Comparison of ENCODE assay signal across 3 cellular contexts in the genomic region with DNA sequence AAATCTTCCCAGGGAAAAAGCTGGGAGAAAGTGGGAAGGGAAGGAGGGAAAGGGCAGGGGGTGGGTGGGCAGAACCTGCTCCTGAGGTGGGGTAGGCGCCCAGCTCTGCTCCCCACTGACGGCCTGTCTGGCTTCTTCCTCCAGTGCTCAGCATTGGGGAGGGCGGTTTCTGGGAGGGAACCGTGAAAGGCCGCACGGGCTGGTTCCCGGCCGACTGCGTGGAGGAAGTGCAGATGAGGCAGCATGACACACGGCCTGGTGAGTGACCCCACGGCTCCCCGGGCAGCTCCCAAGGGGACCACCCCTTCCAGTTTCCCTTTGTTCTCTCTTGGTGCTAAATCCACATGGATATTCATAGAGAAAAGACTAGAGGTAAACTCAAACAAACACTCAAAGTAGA.
TF ChIP-seq lines count a peak whose summit lies in the region.

No MANE protein-coding gene starts in this region.

TF ChIP-seq in SK-N-SH, 30 proteins besides CTCF, POLR2A, EP300 and RAD21 (continues in another document):
- no peak for TF ChIP-seq FOXJ3 (CRISPR knock-in tag; IDR thresholded peaks at IDR 0.05)
- TF ChIP-seq TCF12 (IDR thresholded peaks at IDR 0.05) = no peak
- TF ChIP-seq NFIC (IDR thresholded peaks at IDR 0.05; ENCODE audit: borderline replicate concordance) = no peak
- no peak for TF ChIP-seq ELF1 (IDR thresholded peaks at IDR 0.05)
- no peak for TF ChIP-seq RCOR1 (IDR thresholded peaks at IDR 0.05; ENCODE audit: low read length)
- TF ChIP-seq IRF3 (IDR thresholded peaks at IDR 0.05; ENCODE audit: low read depth, low read length) = no peak
- TF ChIP-seq, protein P1, sequence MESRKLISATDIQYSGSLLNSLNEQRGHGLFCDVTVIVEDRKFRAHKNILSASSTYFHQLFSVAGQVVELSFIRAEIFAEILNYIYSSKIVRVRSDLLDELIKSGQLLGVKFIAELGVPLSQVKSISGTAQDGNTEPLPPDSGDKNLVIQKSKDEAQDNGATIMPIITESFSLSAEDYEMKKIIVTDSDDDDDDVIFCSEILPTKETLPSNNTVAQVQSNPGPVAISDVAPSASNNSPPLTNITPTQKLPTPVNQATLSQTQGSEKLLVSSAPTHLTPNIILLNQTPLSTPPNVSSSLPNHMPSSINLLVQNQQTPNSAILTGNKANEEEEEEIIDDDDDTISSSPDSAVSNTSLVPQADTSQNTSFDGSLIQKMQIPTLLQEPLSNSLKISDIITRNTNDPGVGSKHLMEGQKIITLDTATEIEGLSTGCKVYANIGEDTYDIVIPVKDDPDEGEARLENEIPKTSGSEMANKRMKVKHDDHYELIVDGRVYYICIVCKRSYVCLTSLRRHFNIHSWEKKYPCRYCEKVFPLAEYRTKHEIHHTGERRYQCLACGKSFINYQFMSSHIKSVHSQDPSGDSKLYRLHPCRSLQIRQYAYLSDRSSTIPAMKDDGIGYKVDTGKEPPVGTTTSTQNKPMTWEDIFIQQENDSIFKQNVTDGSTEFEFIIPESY (IDR thresholded peaks at IDR 0.05; ENCODE audit: borderline replicate concordance, low read depth) = no peak
- no peak for TF ChIP-seq USF2 (IDR thresholded peaks at IDR 0.05; ENCODE audit: borderline replicate concordance, low read depth, low read length)
- no peak for TF ChIP-seq REST (IDR thresholded peaks at IDR 0.05; ENCODE audit: low read depth, low read length)

TF ChIP-seq in SK-N-SH treated with all-trans-retinoic acid at 6 μM for 48 hours, 23 proteins besides CTCF, POLR2A, EP300 and RAD21:
- no peak for TF ChIP-seq PPARA (CRISPR knock-in tag; IDR thresholded peaks at IDR 0.05; ENCODE audit: borderline replicate concordance)
- no peak for TF ChIP-seq BACH2 (CRISPR knock-in tag; IDR thresholded peaks at IDR 0.05; ENCODE audit: borderline replicate concordance)
- TF ChIP-seq ESRRG (CRISPR knock-in tag; IDR thresholded peaks at IDR 0.05) = no peak
- no peak for TF ChIP-seq GLIS3 (CRISPR knock-in tag; IDR thresholded peaks at IDR 0.05)
- TF ChIP-seq, protein P2, sequence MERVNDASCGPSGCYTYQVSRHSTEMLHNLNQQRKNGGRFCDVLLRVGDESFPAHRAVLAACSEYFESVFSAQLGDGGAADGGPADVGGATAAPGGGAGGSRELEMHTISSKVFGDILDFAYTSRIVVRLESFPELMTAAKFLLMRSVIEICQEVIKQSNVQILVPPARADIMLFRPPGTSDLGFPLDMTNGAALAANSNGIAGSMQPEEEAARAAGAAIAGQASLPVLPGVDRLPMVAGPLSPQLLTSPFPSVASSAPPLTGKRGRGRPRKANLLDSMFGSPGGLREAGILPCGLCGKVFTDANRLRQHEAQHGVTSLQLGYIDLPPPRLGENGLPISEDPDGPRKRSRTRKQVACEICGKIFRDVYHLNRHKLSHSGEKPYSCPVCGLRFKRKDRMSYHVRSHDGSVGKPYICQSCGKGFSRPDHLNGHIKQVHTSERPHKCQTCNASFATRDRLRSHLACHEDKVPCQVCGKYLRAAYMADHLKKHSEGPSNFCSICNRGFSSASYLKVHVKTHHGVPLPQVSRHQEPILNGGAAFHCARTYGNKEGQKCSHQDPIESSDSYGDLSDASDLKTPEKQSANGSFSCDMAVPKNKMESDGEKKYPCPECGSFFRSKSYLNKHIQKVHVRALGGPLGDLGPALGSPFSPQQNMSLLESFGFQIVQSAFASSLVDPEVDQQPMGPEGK (CRISPR knock-in tag; IDR thresholded peaks at IDR 0.05; ENCODE audit: borderline replicate concordance) = no peak
- no peak for TF ChIP-seq ZFP3 (CRISPR knock-in tag; IDR thresholded peaks at IDR 0.05)
- no peak for TF ChIP-seq TCF4 (CRISPR knock-in tag; IDR thresholded peaks at IDR 0.05; ENCODE audit: borderline replicate concordance)
- TF ChIP-seq SNAI2 (CRISPR knock-in tag; IDR thresholded peaks at IDR 0.05) = no peak
- TF ChIP-seq, protein P3, sequence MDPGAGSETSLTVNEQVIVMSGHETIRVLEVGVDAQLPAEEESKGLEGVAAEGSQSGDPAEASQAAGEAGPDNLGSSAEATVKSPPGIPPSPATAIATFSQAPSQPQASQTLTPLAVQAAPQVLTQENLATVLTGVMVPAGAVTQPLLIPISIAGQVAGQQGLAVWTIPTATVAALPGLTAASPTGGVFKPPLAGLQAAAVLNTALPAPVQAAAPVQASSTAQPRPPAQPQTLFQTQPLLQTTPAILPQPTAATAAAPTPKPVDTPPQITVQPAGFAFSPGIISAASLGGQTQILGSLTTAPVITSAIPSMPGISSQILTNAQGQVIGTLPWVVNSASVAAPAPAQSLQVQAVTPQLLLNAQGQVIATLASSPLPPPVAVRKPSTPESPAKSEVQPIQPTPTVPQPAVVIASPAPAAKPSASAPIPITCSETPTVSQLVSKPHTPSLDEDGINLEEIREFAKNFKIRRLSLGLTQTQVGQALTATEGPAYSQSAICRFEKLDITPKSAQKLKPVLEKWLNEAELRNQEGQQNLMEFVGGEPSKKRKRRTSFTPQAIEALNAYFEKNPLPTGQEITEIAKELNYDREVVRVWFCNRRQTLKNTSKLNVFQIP (CRISPR knock-in tag; IDR thresholded peaks at IDR 0.05; ENCODE audit: borderline replicate concordance, low read depth) = no peak
- TF ChIP-seq TOX (CRISPR knock-in tag; IDR thresholded peaks at IDR 0.05; ENCODE audit: borderline replicate concordance) = no peak
- TF ChIP-seq, protein P4, sequence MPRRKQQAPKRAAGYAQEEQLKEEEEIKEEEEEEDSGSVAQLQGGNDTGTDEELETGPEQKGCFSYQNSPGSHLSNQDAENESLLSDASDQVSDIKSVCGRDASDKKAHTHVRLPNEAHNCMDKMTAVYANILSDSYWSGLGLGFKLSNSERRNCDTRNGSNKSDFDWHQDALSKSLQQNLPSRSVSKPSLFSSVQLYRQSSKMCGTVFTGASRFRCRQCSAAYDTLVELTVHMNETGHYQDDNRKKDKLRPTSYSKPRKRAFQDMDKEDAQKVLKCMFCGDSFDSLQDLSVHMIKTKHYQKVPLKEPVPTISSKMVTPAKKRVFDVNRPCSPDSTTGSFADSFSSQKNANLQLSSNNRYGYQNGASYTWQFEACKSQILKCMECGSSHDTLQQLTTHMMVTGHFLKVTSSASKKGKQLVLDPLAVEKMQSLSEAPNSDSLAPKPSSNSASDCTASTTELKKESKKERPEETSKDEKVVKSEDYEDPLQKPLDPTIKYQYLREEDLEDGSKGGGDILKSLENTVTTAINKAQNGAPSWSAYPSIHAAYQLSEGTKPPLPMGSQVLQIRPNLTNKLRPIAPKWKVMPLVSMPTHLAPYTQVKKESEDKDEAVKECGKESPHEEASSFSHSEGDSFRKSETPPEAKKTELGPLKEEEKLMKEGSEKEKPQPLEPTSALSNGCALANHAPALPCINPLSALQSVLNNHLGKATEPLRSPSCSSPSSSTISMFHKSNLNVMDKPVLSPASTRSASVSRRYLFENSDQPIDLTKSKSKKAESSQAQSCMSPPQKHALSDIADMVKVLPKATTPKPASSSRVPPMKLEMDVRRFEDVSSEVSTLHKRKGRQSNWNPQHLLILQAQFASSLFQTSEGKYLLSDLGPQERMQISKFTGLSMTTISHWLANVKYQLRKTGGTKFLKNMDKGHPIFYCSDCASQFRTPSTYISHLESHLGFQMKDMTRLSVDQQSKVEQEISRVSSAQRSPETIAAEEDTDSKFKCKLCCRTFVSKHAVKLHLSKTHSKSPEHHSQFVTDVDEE (CRISPR knock-in tag; IDR thresholded peaks at IDR 0.05) = no peak
- TF ChIP-seq ZFP30 (CRISPR knock-in tag; IDR thresholded peaks at IDR 0.05) = no peak

TF ChIP-seq in endothelial cell of umbilical vein, 7 proteins besides CTCF, POLR2A, EP300 and RAD21:
- TF ChIP-seq, protein P5, sequence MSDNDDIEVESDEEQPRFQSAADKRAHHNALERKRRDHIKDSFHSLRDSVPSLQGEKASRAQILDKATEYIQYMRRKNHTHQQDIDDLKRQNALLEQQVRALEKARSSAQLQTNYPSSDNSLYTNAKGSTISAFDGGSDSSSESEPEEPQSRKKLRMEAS (IDR thresholded peaks at IDR 0.05; ENCODE audit: insufficient read depth, insufficient read length) = no peak
